Comparison of ENCODE assay signal across 29 cellular contexts in the genomic region with DNA sequence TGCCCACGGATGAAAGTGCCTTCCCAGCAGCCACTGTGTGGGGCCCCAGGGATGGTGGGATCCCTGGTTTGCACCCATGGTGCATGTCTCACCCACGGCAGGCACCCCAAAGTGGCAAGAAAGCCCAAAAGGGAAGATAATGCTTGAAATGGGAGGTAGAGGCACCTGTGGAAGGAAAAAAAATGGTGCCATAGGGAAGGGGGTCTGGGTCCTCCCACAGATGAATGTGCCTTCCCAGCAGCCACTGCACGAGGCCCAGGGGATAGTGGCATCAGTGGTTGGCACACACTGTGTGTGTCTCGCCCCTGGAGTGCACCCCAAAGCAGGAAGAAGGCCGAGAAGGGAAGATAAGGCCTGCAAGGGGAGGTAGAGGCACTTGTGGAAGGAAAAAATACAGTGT.
"Had no signal": no experiment of that assay in that cellular context is flagged by ENCODE, and none has a peak within 500 bp of the region (broad histone marks: within the 10 kb centered on the region; RNA-seq: fewer than 3 reads in every experiment).

No MANE protein-coding gene starts in this region.

- H3K36me3 ChIP-seq: brain microvascular endothelial cell, esophagus muscularis mucosa, gastrocnemius medialis had no signal

- H3K36me3 Mint-ChIP-seq: activated CD4-positive, alpha-beta memory T cell treated with anti-CD3 and anti-CD28 coated beads for 36 hours; activated CD8-positive, alpha-beta memory T cell treated with anti-CD3 and anti-CD28 coated beads, Interleukin-2, amount 10 ng/mL, durations not matched to agents 7 days and 5 days had no signal

- H3K4me3 Mint-ChIP-seq: activated CD4-positive, alpha-beta memory T cell treated with anti-CD3 and anti-CD28 coated beads for 36 hours; activated CD4-positive, alpha-beta T cell treated with anti-CD3 and anti-CD28 coated beads for 36 hours; activated CD4-positive, alpha-beta T cell treated with anti-CD3 and anti-CD28 coated beads, Interleukin-2, amount 10 ng/mL, durations not matched to agents 24 days and 14 days; activated CD8-positive, alpha-beta memory T cell treated with anti-CD3 and anti-CD28 coated beads, Interleukin-2, amount 10 ng/mL, durations not matched to agents 7 days and 5 days; activated CD8-positive, alpha-beta T cell treated with anti-CD3 and anti-CD28 coated beads, Interleukin-2, amount 10 ng/mL, durations not matched to agents 7 days and 5 days; activated naive CD8-positive, alpha-beta T cell; activated T-helper 1 cell treated with anti-CD3 and anti-CD28 coated beads, Interleukin-12 subunit alpha, Interleukin-12 subunit beta, Interleukin-2, Interleukin-4 antibody, amounts not matched to agents 30 ng/mL and 10 ng/mL and 1 ng/mL, durations not matched to agents 14 hours and 24 hours and 36 hours; effector memory CD8-positive, alpha-beta T cell had no signal

- H3K27me3 Mint-ChIP-seq: activated CD4-positive, alpha-beta memory T cell treated with anti-CD3 and anti-CD28 coated beads for 36 hours; activated CD4-positive, alpha-beta T cell treated with anti-CD3 and anti-CD28 coated beads for 36 hours; activated CD4-positive, alpha-beta T cell treated with anti-CD3 and anti-CD28 coated beads, Interleukin-2, amount 10 ng/mL, durations not matched to agents 24 days and 14 days; activated CD8-positive, alpha-beta memory T cell treated with anti-CD3 and anti-CD28 coated beads, Interleukin-2, amount 10 ng/mL, durations not matched to agents 7 days and 5 days; activated naive CD8-positive, alpha-beta T cell; effector memory CD8-positive, alpha-beta T cell had no signal

- H3K27ac Mint-ChIP-seq: activated CD4-positive, alpha-beta memory T cell treated with anti-CD3 and anti-CD28 coated beads for 36 hours; activated CD4-positive, alpha-beta T cell treated with anti-CD3 and anti-CD28 coated beads for 36 hours; activated CD4-positive, alpha-beta T cell treated with anti-CD3 and anti-CD28 coated beads, Interleukin-2, amount 10 ng/mL, durations not matched to agents 24 days and 14 days; activated CD8-positive, alpha-beta memory T cell treated with anti-CD3 and anti-CD28 coated beads, Interleukin-2, amount 10 ng/mL, durations not matched to agents 7 days and 5 days; activated CD8-positive, alpha-beta T cell treated with anti-CD3 and anti-CD28 coated beads, Interleukin-2, amount 10 ng/mL, durations not matched to agents 7 days and 5 days; activated naive CD8-positive, alpha-beta T cell; activated T-helper 1 cell treated with anti-CD3 and anti-CD28 coated beads, Interleukin-12 subunit alpha, Interleukin-12 subunit beta, Interleukin-2, Interleukin-4 antibody, amounts not matched to agents 30 ng/mL and 10 ng/mL and 1 ng/mL, durations not matched to agents 14 hours and 24 hours and 36 hours; activated T-helper 2 cell treated with anti-CD3 and anti-CD28 coated beads, Interferon-gamma antibody, Interleukin-2, Interleukin-4, amounts not matched to agents 10 μg/mL and 5 μg/mL and 100 μg/mL, durations not matched to agents 14 hours and 24 hours and 36 hours; effector memory CD8-positive, alpha-beta T cell had no signal

- H3K27ac ChIP-seq: brain microvascular endothelial cell, esophagus muscularis mucosa, foreskin keratinocyte, gastrocnemius medialis had no signal

- H3K4me1 Mint-ChIP-seq: activated CD4-positive, alpha-beta T cell treated with anti-CD3 and anti-CD28 coated beads for 36 hours; activated CD4-positive, alpha-beta T cell treated with anti-CD3 and anti-CD28 coated beads, Interleukin-2, amount 10 ng/mL, durations not matched to agents 24 days and 14 days; activated CD8-positive, alpha-beta memory T cell treated with anti-CD3 and anti-CD28 coated beads, Interleukin-2, amount 10 ng/mL, durations not matched to agents 7 days and 5 days had no signal

- DNase-seq: activated CD4-positive, alpha-beta memory T cell treated with anti-CD3 and anti-CD28 coated beads for 36 hours; activated CD4-positive, alpha-beta T cell treated with anti-CD3 and anti-CD28 coated beads for 36 hours; activated CD4-positive, alpha-beta T cell treated with anti-CD3 and anti-CD28 coated beads, Interleukin-2, amount 10 ng/mL, durations not matched to agents 24 days and 14 days; activated CD4-positive, CD25-positive, alpha-beta regulatory T cell; activated CD4-positive, CD25-positive, alpha-beta regulatory T cell treated with anti-CD3 and anti-CD28 coated beads, Interleukin-2, amount 50 U/mL, for 72 hours; activated CD8-positive, alpha-beta memory T cell treated with anti-CD3 and anti-CD28 coated beads, Interleukin-2, amount 10 ng/mL, durations not matched to agents 7 days and 5 days; activated CD8-positive, alpha-beta memory T cell treated with anti-CD3 and anti-CD28 coated beads, Interleukin-2, amount 50 U/mL, for 4 hours; activated CD8-positive, alpha-beta T cell treated with anti-CD3 and anti-CD28 coated beads, Interleukin-2, amount 10 ng/mL, durations not matched to agents 7 days and 5 days; activated gamma-delta T cell treated with Interleukin-2 at 50 U/mL for 16 hours; activated naive CD4-positive, alpha-beta T cell treated with anti-CD3 and anti-CD28 coated beads, Interleukin-2, amount 50 U/mL, for 16 hours; activated naive CD4-positive, alpha-beta T cell treated with Interleukin-2 at 50 U/mL for 16 hours; activated T-cell treated with anti-CD3 and anti-CD28 coated beads, Interleukin-2, amount 50 U/mL, for 1 hour; activated T-cell treated with anti-CD3 and anti-CD28 coated beads, Interleukin-2, amount 50 U/mL, for 48 hours; amniotic stem cell; anterior cingulate cortex; brain microvascular endothelial cell; caudate nucleus; cortex of kidney; dermis blood vessel endothelial cell; effector CD4-positive, alpha-beta T cell; effector memory CD8-positive, alpha-beta T cell; erythroblast; foreskin keratinocyte; gastrocnemius medialis; T-helper 2 cell had no signal

- ATAC-seq: activated CD4-positive, alpha-beta T cell treated with anti-CD3 and anti-CD28 coated beads for 36 hours; activated CD8-positive, alpha-beta memory T cell treated with anti-CD3 and anti-CD28 coated beads, Interleukin-2, amount 10 ng/mL, durations not matched to agents 7 days and 5 days; activated CD8-positive, alpha-beta T cell treated with anti-CD3 and anti-CD28 coated beads, Interleukin-2, amount 10 ng/mL, durations not matched to agents 7 days and 5 days; effector memory CD8-positive, alpha-beta T cell; foreskin keratinocyte; gastrocnemius medialis had no signal

- H3K4me1 ChIP-seq: esophagus muscularis mucosa, foreskin keratinocyte, gastrocnemius medialis had no signal

- H3K27me3 ChIP-seq: brain microvascular endothelial cell, esophagus muscularis mucosa, foreskin keratinocyte, gastrocnemius medialis had no signal

- H3K4me3 ChIP-seq: esophagus muscularis mucosa, gastrocnemius medialis had no signal

- H3K9me3 ChIP-seq: gastrocnemius medialis had no signal
